ENCODE assay signal across 20 cellular contexts in the genomic region with DNA sequence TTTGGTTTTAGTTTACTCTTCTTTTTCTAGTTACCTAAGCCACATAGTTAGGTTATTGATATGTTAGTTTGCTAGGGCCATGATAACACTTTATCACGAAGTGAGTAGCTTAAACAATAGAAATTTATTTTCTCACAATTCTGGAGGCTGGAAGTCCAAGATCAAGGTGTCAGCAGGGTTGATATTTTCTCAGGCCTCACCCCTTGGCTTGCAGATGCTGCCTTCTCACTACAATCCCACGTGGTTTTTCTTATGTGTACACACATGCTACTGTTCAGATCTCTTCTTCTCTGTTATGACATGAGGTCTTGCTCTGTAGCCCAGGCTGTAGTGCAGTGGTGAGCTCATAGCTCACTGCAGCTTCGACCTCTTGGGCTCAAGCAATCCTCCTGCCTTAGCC. TPM values are rescaled to one million over a fixed set of nuclear protein-coding genes. Genes with fewer than 3 reads are reported as not detected.
DNase-seq lines count a peak whose midpoint lies in the region; ATAC-seq, FAIRE-seq and TF ChIP-seq lines count a peak whose summit lies in the region.
"Had no signal": no experiment of that assay in that cellular context is flagged by ENCODE, and none has a peak within 500 bp of the region (broad histone marks: within the 10 kb centered on the region; RNA-seq: fewer than 3 reads in every experiment).

No MANE protein-coding gene starts in this region.

- DNase-seq in HepG2 (ENCODE audit: low spot score) = no peak
- no peak for DNase-seq in right lobe of liver
- no peak for DNase-seq in OCI-M1 (lab: John Stamatoyannopoulos, UW)
- DNase-seq: 8988T; AML-193; Caco-2; Calu3; CD4-positive, alpha-beta T cell; CD8-positive, alpha-beta T cell; DMS79 treated with DMSO at 0.1 percent for 48 hours; GDM1 had no signal

- in situ Hi-C loops in HepG2 (cut with HindIII; ENCODE audit: extremely low pct_ligation_motif_present, low pct_unique_long_range_greater_than_20kb) = no loop called here

- H3K36me3 ChIP-seq in HepG2 (replicated peaks in 1 of 2; ENCODE audit: control insufficient read depth in 1 of 2, insufficient read depth in 2 of 2, low read length in 2 of 2) (no peaks in the 10 kb centered on the region), right lobe of liver (no peaks in the 10 kb centered on the region), HEK293 (ENCODE audit: control insufficient read depth in 2 of 2, insufficient read depth in 1 of 2, low read length in 2 of 2) (no peaks in the 10 kb centered on the region)
- H3K36me3 ChIP-seq: BLaER1 treated with 17β-estradiol and CSF1 and Interleukin-3, amounts not matched to agents 10 nM and 100 nM had no signal

- TF ChIP-seq EP300 in HepG2 (IDR thresholded peaks at IDR 0.05; ENCODE audit: low read depth in 2 of 2, low read length in 2 of 2) (no peak), HepG2 (CRISPR knock-in tag; IDR thresholded peaks at IDR 0.05; ENCODE audit: borderline replicate concordance) (no peak)

- no peak overlapping the region for H3K4me2 ChIP-seq in HepG2 (ENCODE audit: low read depth, low read length)
- H3K4me2 ChIP-seq: BLaER1 treated with 17β-estradiol and CSF1 and Interleukin-3, amounts not matched to agents 10 nM and 100 nM had no signal

- no peak overlapping the region for H2AFZ ChIP-seq in HepG2 (ENCODE audit: low read length)

- CTCF ChIA-PET in HepG2 (lab: Yijun Ruan, JAX; ENCODE audit: low intra/inter-chr PET ratio, low total read pairs) = no interaction called here
- CTCF ChIA-PET in HEK293 (lab: Yijun Ruan, JAX) = interaction anchor here (0.6 to 0.7 kb wide), 2 partner anchors 174 to 194 kb away, joined by 3 read pairs; no protein-coding TSS in a partner anchor

- ATAC-seq in HepG2 (no peak), right lobe of liver (no peak), HG03460 (IDR thresholded peaks at IDR 0.05; ENCODE audit: unreplicated experiment) (no peak)
- ATAC-seq: CD8-positive, alpha-beta T cell; GM12878 had no signal

- no peak for TF ChIP-seq RAD21 in HepG2 (CRISPR knock-in tag; IDR thresholded peaks at IDR 0.05)

- 7% methylated on average over 3 of the region's 3 CpGs for WGBS in HepG2 (ENCODE audit: low lambda C conversion rate)
- WGBS in right lobe of liver (ENCODE audit: insufficient coverage, low coverage, low lambda C conversion rate, missing lambda C conversion rate) = 64% methylated on average over 3 of the region's 3 CpGs

- H3K9me3 ChIP-seq in HepG2 (ENCODE audit: low read length) (no peaks in the 10 kb centered on the region), right lobe of liver (peaks cover 0 to 7% (median 0%) of the 10 kb centered on the region in 4 donors), HEK293 (ENCODE audit: control insufficient read depth, insufficient read depth, low read depth, low read length) (peaks cover 3% of the 10 kb centered on the region)

- H3K27ac ChIP-seq in HepG2 (ENCODE audit: extremely low read length, insufficient read depth, low read length) (no peak overlapping the region), right lobe of liver (no peak overlapping the region), HEK293 (ENCODE audit: extremely low read depth, low read depth, low read length) (no peak overlapping the region)
- H3K27ac ChIP-seq: BLaER1 treated with 17β-estradiol and CSF1 and Interleukin-3, amounts not matched to agents 10 nM and 100 nM; C4-2B had no signal

- H3K4me1 ChIP-seq in HepG2 (ENCODE audit: insufficient read depth, low read length) (peaks cover 7% of the 10 kb centered on the region; the same call in 1 of the 2 replicates), right lobe of liver (no peaks in the 10 kb centered on the region), HEK293 (ENCODE audit: control insufficient read depth, insufficient read depth, low read length) (peaks cover 3% of the 10 kb centered on the region; the same call in 1 of the 2 replicates)
- H3K4me1 ChIP-seq: BLaER1 treated with 17β-estradiol and CSF1 and Interleukin-3, amounts not matched to agents 10 nM and 100 nM; Caco-2 had no signal

- FAIRE-seq in HepG2 (lab: Jason Lieb, UNC) = no peak
- FAIRE-seq: A204.1, D721Med, GM12878, GM12892, GM18507 had no signal

- TF ChIP-seq CTCF in HepG2 (CRISPR knock-in tag; IDR thresholded peaks at IDR 0.05) (no peak), right lobe of liver (IDR thresholded peaks at IDR 0.05) (no peak), HEK293 (tag by site-specific recombination; IDR thresholded peaks at IDR 0.05) (no peak)

- no peaks in the 10 kb centered on the region for H3K79me2 ChIP-seq in HepG2 (ENCODE audit: insufficient read depth, low read length)

- no peaks in the 10 kb centered on the region for H4K20me1 ChIP-seq in HepG2 (ENCODE audit: insufficient read depth, low read length)
- H4K20me1 ChIP-seq: BLaER1 treated with 17β-estradiol and CSF1 and Interleukin-3, amounts not matched to agents 10 nM and 100 nM had no signal

- POLR2A ChIA-PET in HepG2 (lab: Yijun Ruan, JAX) (interaction anchor here (1.0 kb wide), 1 partner anchor 7 kb away, joined by 3 read pairs; a partner anchor contains a TSS), HEK293 (lab: Yijun Ruan, JAX) (no interaction called here)

- no peak for TF ChIP-seq POLR2A in HepG2 (IDR thresholded peaks at IDR 0.05; ENCODE audit: insufficient read depth in 1 of 2, low read depth in 2 of 2, low read length in 2 of 2)
- TF ChIP-seq POLR2A in right lobe of liver (IDR thresholded peaks at IDR 0.05) = no peak

- intact Hi-C loops in HepG2 (cut with micrococcal nuclease; ENCODE audit: unreplicated experiment) = no loop called here
- intact Hi-C loops in right lobe of liver (cut with DNase I) = no loop called here

- H3K9ac ChIP-seq in HepG2 (ENCODE audit: insufficient read depth, low read depth, low read length) = no peak overlapping the region
- H3K9ac ChIP-seq: BLaER1 treated with 17β-estradiol and CSF1 and Interleukin-3, amounts not matched to agents 10 nM and 100 nM had no signal

- H3K4me3 ChIP-seq in HepG2 (replicated peaks in 1 of 3; ENCODE audit: insufficient read depth in 1 of 3, low read depth in 2 of 3, low read length in 3 of 3) (no peak overlapping the region), right lobe of liver (no peak overlapping the region), HEK293 (ENCODE audit: low read depth, low read length) (no peak overlapping the region)
- H3K4me3 ChIP-seq: BLaER1 treated with 17β-estradiol and CSF1 and Interleukin-3, amounts not matched to agents 10 nM and 100 nM; GM12878 had no signal

- peaks cover 0 to 1% of the 10 kb centered on the region in 2 experiments; a peak in 1 of 5 replicates for H3K27me3 ChIP-seq in HepG2 (ENCODE audit: control insufficient read depth in 1 of 2, insufficient read depth in 2 of 2, low read length in 2 of 2)
- no peaks in the 10 kb centered on the region for H3K27me3 ChIP-seq in right lobe of liver
- H3K27me3 ChIP-seq: BLaER1 treated with 17β-estradiol and CSF1 and Interleukin-3, amounts not matched to agents 10 nM and 100 nM had no signal

- no TSS peak for BruUV-seq in HepG2 (replicated peaks; lab: Mats Ljungman, UMichigan)

TF ChIP-seq in HepG2, 621 proteins besides CTCF, POLR2A, EP300 and RAD21 (continues in another document):
- TF ChIP-seq AGO2 (optimal IDR thresholded peaks at IDR 0.05; ENCODE audit: low read depth, low read length) (no peak), ATF7 (IDR thresholded peaks at IDR 0.05) (no peak), ATF7 (CRISPR knock-in tag; IDR thresholded peaks at IDR 0.05) (no peak)

TF ChIP-seq in HEK293, 187 proteins besides CTCF, POLR2A, EP300 and RAD21:
- TF ChIP-seq ZNF548 (tag by site-specific recombination; IDR thresholded peaks at IDR 0.05) (peak; percentile 94), ZNF404 (tag by site-specific recombination; IDR thresholded peaks at IDR 0.05) (no peak)

RNA-seq across cellular contexts. Expression of a gene that starts 7.8 kb away (rescaled TPM):
- 66.6 and 67.9 TPM in 2 replicates for total RNA-seq in HepG2 (2016; rRNA removed; fragmentation: Illumina TruSeq; extraction: Trizol)
- 55.4 and 65.8 TPM in 2 replicates for total RNA-seq in HepG2 (2016; cell fraction: cytosol; rRNA removed; fragmentation: Illumina TruSeq; extraction: Trizol; ENCODE audit: low read depth)
- 59.1 and 63.0 TPM in 2 replicates for total RNA-seq in HepG2 (2016; cell fraction: insoluble cytoplasmic fraction; rRNA removed; fragmentation: Illumina TruSeq; extraction: Trizol)
- total RNA-seq in HepG2 (2016; cell fraction: membrane; rRNA removed; fragmentation: Illumina TruSeq; extraction: Trizol) = 94.1 and 96.8 TPM in 2 replicates
- 59.4 and 60.6 TPM in 2 replicates for total RNA-seq in HepG2 (2016; cell fraction: nucleus; rRNA removed; fragmentation: Illumina TruSeq; extraction: Trizol)
- 35.4 and 43.6 TPM in 2 replicates for polyA plus RNA-seq in HepG2 (2011; rRNA removed)
- polyA plus RNA-seq in HepG2 (2011; cell fraction: cytosol; rRNA removed) = 17.2 and 27.7 TPM in 2 replicates
- 29.1 and 37.9 TPM in 2 replicates for polyA plus RNA-seq in HepG2 (2011; cell fraction: nucleus; rRNA removed)
- polyA plus RNA-seq in HepG2 (2012) = 40.6 and 47.2 TPM in 2 replicates
- polyA plus RNA-seq in HepG2 (2016; cell fraction: cytosol; fragmentation: Illumina TruSeq; extraction: Trizol; ENCODE audit: low read depth) = 37.8 and 49.5 TPM in 2 replicates
- polyA plus RNA-seq in HepG2 (2016; cell fraction: insoluble cytoplasmic fraction; fragmentation: Illumina TruSeq; extraction: Trizol; ENCODE audit: low read depth) = 64.3 and 69.2 TPM in 2 replicates
- 70.9 and 75.8 TPM in 2 replicates for polyA plus RNA-seq in HepG2 (2016; cell fraction: membrane; fragmentation: Illumina TruSeq; extraction: Trizol; ENCODE audit: low read depth)
- 55.9 and 58.5 TPM in 2 replicates for polyA plus RNA-seq in HepG2 (2016; cell fraction: nucleus; fragmentation: Illumina TruSeq; extraction: Trizol; ENCODE audit: insufficient read depth, low read depth)
- polyA minus RNA-seq in HepG2 (2011; rRNA and poly(A)+ RNA removed; ENCODE audit: low replicate concordance) = 20.9 and 41.9 TPM in 2 replicates
- 26.6 and 35.0 TPM in 2 replicates for polyA minus RNA-seq in HepG2 (2011; cell fraction: cytosol; rRNA and poly(A)+ RNA removed)
- polyA minus RNA-seq in HepG2 (2011; cell fraction: nucleus; rRNA and poly(A)+ RNA removed) = 118 and 132 TPM in 2 replicates
- total RNA-seq in right lobe of liver = 10 to 100 TPM; 18.8 to 29.4 (median 22.2) TPM
